In the genomic region with DNA sequence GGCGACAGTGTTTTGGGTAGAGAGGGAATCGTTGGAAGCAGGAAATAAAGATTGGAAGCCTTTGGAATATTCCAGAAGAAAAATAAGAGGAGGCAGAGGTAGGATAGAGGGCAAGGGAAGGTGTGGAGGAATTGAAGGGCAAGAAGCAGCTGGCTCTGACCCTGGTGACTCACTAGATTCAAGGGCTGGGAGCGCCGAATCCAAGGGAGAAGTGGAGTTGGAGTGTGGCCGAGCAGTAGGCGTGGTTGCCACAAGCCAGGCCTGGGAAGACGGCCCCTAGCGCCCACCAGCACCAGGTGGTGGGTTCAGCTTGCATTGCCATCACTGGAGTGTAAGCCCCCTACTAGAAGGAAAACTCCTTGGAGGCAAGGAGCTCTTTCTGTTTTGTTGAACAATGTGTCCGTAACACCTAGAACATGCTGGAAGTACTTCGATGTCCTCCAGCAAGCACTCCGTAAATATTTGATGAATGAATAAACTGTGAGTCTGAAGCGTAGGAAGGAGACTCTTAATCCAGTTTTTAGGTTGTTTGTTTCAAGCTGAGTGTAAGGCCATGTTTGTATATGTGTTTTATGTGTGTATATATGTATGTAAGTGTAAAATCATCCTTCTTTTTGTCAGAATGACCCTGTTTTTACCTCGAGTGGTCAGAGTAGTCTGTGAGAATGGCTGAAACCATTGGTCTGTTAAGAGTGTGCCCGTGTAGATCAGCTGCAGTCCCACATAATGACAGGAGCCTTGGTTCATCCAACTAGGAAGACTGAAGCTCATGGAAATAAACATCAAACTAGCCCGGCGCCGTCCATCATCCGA, we compare ENCODE assay signal across 12 cellular contexts.
DNase-seq lines count a peak whose midpoint lies in the region; ATAC-seq, FAIRE-seq and TF ChIP-seq lines count a peak whose summit lies in the region.
"Had no signal": no experiment of that assay in that cellular context is flagged by ENCODE, and none has a peak within 500 bp of the region (broad histone marks: within the 10 kb centered on the region; RNA-seq: fewer than 3 reads in every experiment).

No MANE protein-coding gene starts in this region.

- H3K9ac ChIP-seq in GM23248, result 0 out of 2 replicates have a peak overlapping the region, but pooled peaks have one; percentile 38
- H3K9ac ChIP-seq in kidney (ENCODE audit: low read length in 2 of 2), result no peak overlapping the region

- H3K4me1 ChIP-seq in GM23248 (ENCODE audit: insufficient read depth), result peaks cover 18% of the 10 kb centered on the region
- H3K4me1 ChIP-seq in body of pancreas, result peaks cover 19% of the 10 kb centered on the region
- H3K4me1 ChIP-seq in kidney (ENCODE audit: control insufficient read depth in 1 of 2, insufficient read depth in 1 of 2, low read depth in 1 of 2, low read length in 2 of 2), result peaks cover 0 to 3% of the 10 kb centered on the region in 2 donors
- peaks cover 48% of the 10 kb centered on the region for H3K4me1 ChIP-seq in suprapubic skin
- H3K4me1 ChIP-seq in uterus, result no peaks in the 10 kb centered on the region

- ATAC-seq in body of pancreas (no peak), GM21515 (IDR thresholded peaks at IDR 0.05; ENCODE audit: unreplicated experiment) (no peak), GM21367 (IDR thresholded peaks at IDR 0.05; ENCODE audit: unreplicated experiment) (no peak)

- no peak for FAIRE-seq in kidney (lab: Jason Lieb, UNC)

- H3K27me3 ChIP-seq in GM23248 (replicated peaks; ENCODE audit: insufficient read depth), result no peaks in the 10 kb centered on the region
- H3K27me3 ChIP-seq in body of pancreas, result no peaks in the 10 kb centered on the region
- no peaks in the 10 kb centered on the region for H3K27me3 ChIP-seq in suprapubic skin
- H3K27me3 ChIP-seq in uterus, result no peaks in the 10 kb centered on the region

- no peaks in the 10 kb centered on the region for H3K9me3 ChIP-seq in GM23248 (ENCODE audit: low read depth)
- H3K9me3 ChIP-seq in body of pancreas, result no peaks in the 10 kb centered on the region
- no peaks in the 10 kb centered on the region for H3K9me3 ChIP-seq in kidney (ENCODE audit: control insufficient read depth in 1 of 2, low read length in 2 of 2)
- no peaks in the 10 kb centered on the region for H3K9me3 ChIP-seq in suprapubic skin
- H3K9me3 ChIP-seq in uterus, result no peaks in the 10 kb centered on the region

- DNase-seq in GM23248 (peak; percentile 92), body of pancreas (peak in 1 of 4 donors; percentile 64), kidney (peak; percentile 52), suprapubic skin (ENCODE audit: low spot score in 2 of 2) (no peak), uterus (no peak), kidney glomerular epithelial cell (lab: John Stamatoyannopoulos, UW) (no peak)
- DNase-seq: activated CD4-positive, alpha-beta T cell treated with anti-CD3 and anti-CD28 coated beads, Interleukin-2, amount 10 ng/mL, durations not matched to agents 7 days and 5 days; activated naive CD4-positive, alpha-beta T cell treated with anti-CD3 and anti-CD28 coated beads, Interleukin-2, amount 50 U/mL, for 16 hours; NCI-H1105 treated with DMSO at 0.1 percent for 48 hours; stimulated activated CD4-positive, alpha-beta T cell treated with anti-CD3 and anti-CD28 coated beads, Interleukin-1b, Interleukin-23, amount 100 ng/mL, for 48 hours had no signal

- no peak for TF ChIP-seq EP300 in suprapubic skin (IDR thresholded peaks at IDR 0.05)

- TF ChIP-seq POLR2A in body of pancreas (IDR thresholded peaks at IDR 0.05) (no peak), suprapubic skin (IDR thresholded peaks at IDR 0.05) (no peak), uterus (IDR thresholded peaks at IDR 0.05) (no peak)

- TF ChIP-seq CTCF in body of pancreas (IDR thresholded peaks at IDR 0.05), result no peak
- TF ChIP-seq CTCF in kidney (IDR thresholded peaks at IDR 0.05; ENCODE audit: borderline replicate concordance, extremely low read depth, insufficient read depth), result no peak
- no peak for TF ChIP-seq CTCF in suprapubic skin (IDR thresholded peaks at IDR 0.05)
- no peak for TF ChIP-seq CTCF in uterus (IDR thresholded peaks at IDR 0.05)

- in situ Hi-C loops in GM23248 (cut with MboI), result no loop called here

- WGBS in GM23248 (ENCODE audit: low coverage in 1 of 2, low lambda C conversion rate in 2 of 2, missing lambda C conversion rate in 2 of 2), 2 experiments, result 58 to 59% methylated on average over 18 of the region's 18 CpGs
- WGBS in body of pancreas, 2 donors, result 87 to 92% methylated on average over 18 of the region's 18 CpGs
- 56% methylated on average over 18 of the region's 18 CpGs for WGBS in suprapubic skin

- H3K4me3 ChIP-seq in GM23248, result no peak overlapping the region
- no peak overlapping the region for H3K4me3 ChIP-seq in body of pancreas
- no peak overlapping the region for H3K4me3 ChIP-seq in kidney (ENCODE audit: low read length in 2 of 2)
- H3K4me3 ChIP-seq in suprapubic skin, result no peak overlapping the region
- no peak overlapping the region for H3K4me3 ChIP-seq in uterus

- H3F3A ChIP-seq in GM23248 (ENCODE audit: insufficient read depth), result no peaks in the 10 kb centered on the region

- H2AFZ ChIP-seq in GM23248, result no peak overlapping the region

- H3K27ac ChIP-seq in GM23248 (peak overlapping the region; percentile 27), body of pancreas (peak overlapping the region in 3 of 4 donors; percentile 56 to 66 (median 63)), kidney (ENCODE audit: low read depth in 2 of 2, low read length in 2 of 2) (no peak overlapping the region), suprapubic skin (peak overlapping the region; percentile 91), uterus (no peak overlapping the region)

- H3K36me3 ChIP-seq in GM23248 (ENCODE audit: low read depth), result no peaks in the 10 kb centered on the region
- no peaks in the 10 kb centered on the region for H3K36me3 ChIP-seq in body of pancreas (replicated peaks in 1 of 2; ENCODE audit: insufficient read depth in 1 of 2, low read depth in 2 of 2)
- H3K36me3 ChIP-seq in kidney (ENCODE audit: control insufficient read depth in 1 of 2, insufficient read depth in 2 of 2, low read length in 2 of 2), result no peaks in the 10 kb centered on the region
- no peaks in the 10 kb centered on the region for H3K36me3 ChIP-seq in suprapubic skin
- H3K36me3 ChIP-seq in uterus, result no peaks in the 10 kb centered on the region

- intact Hi-C loops in body of pancreas (cut with DNase I), result no loop called here
- intact Hi-C loops in kidney (cut with DNase I), result no loop called here
- intact Hi-C loops in uterus (cut with DNase I; ENCODE audit: low total_unique reads), result no loop called here

- no peaks in the 10 kb centered on the region for H3K9me2 ChIP-seq in GM23248 (ENCODE audit: insufficient read depth)

- peak overlapping the region; percentile 6 for H3K4me2 ChIP-seq in GM23248 (ENCODE audit: unreplicated experiment)

- H4K20me1 ChIP-seq in GM23248 (ENCODE audit: insufficient read depth), result no peaks in the 10 kb centered on the region

- peaks cover 76% of the 10 kb centered on the region for H3K79me2 ChIP-seq in GM23248 (ENCODE audit: insufficient read depth)

Comparison
In these comparisons a context has a peak if more than half of its experiments do, and no peak if none do; other contexts are left out.
1. DNase-seq: peak in GM23248 (single experiment) and kidney (single experiment); none in suprapubic skin (0 of 2), uterus (0 of 2) and kidney glomerular epithelial cell (single experiment).
2. H3K27ac ChIP-seq: peak in GM23248 (single experiment), body of pancreas (3 of 4) and suprapubic skin (single experiment); none in kidney (0 of 2) and uterus (0 of 2).